7 cellular contexts compared by ENCODE assay signal in the genomic region with DNA sequence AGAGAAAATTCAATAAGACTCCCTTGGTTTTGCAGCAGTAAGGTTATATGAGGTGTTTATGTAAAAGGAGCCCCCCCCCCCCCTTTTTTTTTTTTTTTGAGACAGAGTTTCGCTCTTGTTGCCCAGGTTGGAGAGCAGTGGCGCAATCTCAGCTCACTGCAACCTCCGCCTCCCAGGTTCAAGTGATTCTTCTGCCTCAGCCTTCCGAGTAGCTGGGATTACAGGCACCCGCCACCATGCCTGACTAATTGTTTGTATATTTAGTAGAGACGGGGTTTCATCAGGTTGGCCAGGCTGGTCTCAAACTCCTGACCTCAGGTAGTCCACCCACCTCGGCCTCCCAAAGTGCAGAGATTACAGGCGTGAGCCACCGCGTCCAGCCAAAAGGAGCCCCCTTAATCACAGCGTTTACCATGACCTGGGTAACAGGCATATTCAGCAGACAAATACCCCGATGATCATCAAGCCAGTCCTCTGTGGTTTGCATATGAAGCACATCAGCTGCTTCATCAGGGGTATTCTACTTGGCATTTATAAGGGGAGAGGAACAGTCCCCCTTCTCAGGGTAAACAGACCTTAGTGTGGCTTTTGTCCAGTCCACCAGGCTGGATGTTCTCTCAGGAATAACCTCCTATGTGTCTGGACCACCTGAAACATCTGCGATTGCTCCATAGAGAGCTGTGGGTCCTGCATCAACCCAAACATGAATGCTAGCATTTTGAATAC. TPM values are rescaled to one million over a fixed set of nuclear protein-coding genes. Genes with fewer than 3 reads are reported as not detected.
DNase-seq lines count a peak whose midpoint lies in the region; ATAC-seq, FAIRE-seq and TF ChIP-seq lines count a peak whose summit lies in the region.
"Not testable (repeated sequence)": the region's sequence is repeated elsewhere in the genome, so short reads cannot be mapped to it uniquely, and the experiment has no call there.

No MANE protein-coding gene starts in this region.

- H3K9ac ChIP-seq in OCI-LY3 (ENCODE audit: low read length): peak overlapping the region; percentile 13
- H3K9ac ChIP-seq in liver (ENCODE audit: low read depth in 1 of 2, low read length in 2 of 2): not testable (repeated sequence)

- not testable (repeated sequence) for H3K27ac ChIP-seq in GM23338 (ENCODE audit: low read depth)
- H3K27ac ChIP-seq in OCI-LY3 (ENCODE audit: low read length) (peak overlapping the region; percentile 68), liver (ENCODE audit: low read depth in 1 of 2, low read length in 2 of 2) (peak overlapping the region; percentile 37 to 50), prostate gland (peak overlapping the region; percentile 30 to 44)

- not testable (repeated sequence) for H3K9me3 Mint-ChIP-seq in GM23338; activated CD8-positive, alpha-beta T cell treated with anti-CD3 and anti-CD28 coated beads, Interleukin-2, amount 10 ng/mL, durations not matched to agents 7 days and 5 days (ENCODE audit: insufficient read depth); activated naive CD8-positive, alpha-beta T cell treated with anti-CD3 and anti-CD28 coated beads for 36 hours

- H3K27me3 Mint-ChIP-seq in GM23338 (ENCODE audit: insufficient read depth, low read depth, poor library complexity); activated CD8-positive, alpha-beta T cell treated with anti-CD3 and anti-CD28 coated beads, Interleukin-2, amount 10 ng/mL, durations not matched to agents 7 days and 5 days (ENCODE audit: low read depth); activated naive CD8-positive, alpha-beta T cell treated with anti-CD3 and anti-CD28 coated beads for 36 hours: not testable (repeated sequence)

- H3F3A ChIP-seq in GM23338 (replicated peaks; ENCODE audit: low read depth): not testable (repeated sequence)

- not testable (repeated sequence) for H3K36me3 ChIP-seq in GM23338 (ENCODE audit: insufficient read depth); OCI-LY3 (replicated peaks; ENCODE audit: low read depth, low read length); liver (ENCODE audit: control insufficient read depth in 4 of 4, insufficient read depth in 3 of 4, low read depth in 1 of 4, low read length in 3 of 4); prostate gland

- peaks cover 51% of the 10 kb centered on the region for H3K4me1 ChIP-seq in GM23338 (ENCODE audit: insufficient read depth)
- H3K4me1 ChIP-seq in OCI-LY3 (ENCODE audit: low read length): peaks cover 42% of the 10 kb centered on the region
- peaks cover 2 to 28% (median 15%) of the 10 kb centered on the region in 4 donors for H3K4me1 ChIP-seq in liver (ENCODE audit: control insufficient read depth in 4 of 4, insufficient read depth in 4 of 4, low read length in 3 of 4)
- not testable (repeated sequence) for H3K4me1 ChIP-seq in prostate gland (replicated peaks)

- H3K4me2 ChIP-seq in GM23338: not testable (repeated sequence)
- peak overlapping the region; percentile 77 for H3K4me2 ChIP-seq in OCI-LY3 (ENCODE audit: low read length)

- not testable (repeated sequence) for TF ChIP-seq RAD21 in liver (IDR thresholded peaks at IDR 0.05)

- not testable (repeated sequence) for H3K36me3 Mint-ChIP-seq in GM23338 (ENCODE audit: low read depth); activated naive CD8-positive, alpha-beta T cell treated with anti-CD3 and anti-CD28 coated beads for 36 hours
- peaks cover 22% of the 10 kb centered on the region for H3K36me3 Mint-ChIP-seq in activated CD8-positive, alpha-beta T cell treated with anti-CD3 and anti-CD28 coated beads, Interleukin-2, amount 10 ng/mL, durations not matched to agents 7 days and 5 days (ENCODE audit: low read depth)

- not testable (repeated sequence) for TF ChIP-seq POLR2A in prostate gland (IDR thresholded peaks at IDR 0.05)

- peak; percentile 41 for FAIRE-seq in GM18507 (lab: Jason Lieb, UNC)

- WGBS in liver: 85% methylated on average over 13 of the region's 13 CpGs
- 98% methylated on average over 13 of the region's 13 CpGs for WGBS in prostate gland

- not testable (repeated sequence) for H3K4me3 ChIP-seq in GM23338; liver (ENCODE audit: low read depth in 1 of 3, low read length in 3 of 3); prostate gland
- H3K4me3 ChIP-seq in OCI-LY3 (ENCODE audit: low read length): peak overlapping the region; percentile 54

- ATAC-seq in GM23338; activated CD8-positive, alpha-beta T cell treated with anti-CD3 and anti-CD28 coated beads, Interleukin-2, amount 10 ng/mL, durations not matched to agents 7 days and 5 days: not testable (repeated sequence)

- not testable (repeated sequence) for H4K20me1 ChIP-seq in GM23338 (replicated peaks; ENCODE audit: insufficient read depth); OCI-LY3 (ENCODE audit: insufficient read depth, low read length)

- H3K9me2 ChIP-seq in GM23338 (ENCODE audit: insufficient read depth): not testable (repeated sequence)

- not testable (repeated sequence) for H3K9me3 ChIP-seq in OCI-LY3 (ENCODE audit: insufficient read depth, low read length); liver (ENCODE audit: control insufficient read depth in 4 of 4, low read length in 3 of 4); prostate gland

- not testable (repeated sequence) for H2AFZ ChIP-seq in GM23338
- peak overlapping the region; percentile 4; the same call in 1 of the 2 replicates for H2AFZ ChIP-seq in OCI-LY3 (ENCODE audit: low read depth, low read length)

- H3K79me2 ChIP-seq in GM23338 (replicated peaks; ENCODE audit: insufficient read depth); OCI-LY3 (ENCODE audit: low read length): not testable (repeated sequence)

- H3K27me3 ChIP-seq in GM23338 (ENCODE audit: insufficient read depth); OCI-LY3 (ENCODE audit: low read depth, low read length); liver (ENCODE audit: control insufficient read depth in 4 of 4, insufficient read depth in 4 of 4, low read length in 3 of 4); prostate gland (replicated peaks; ENCODE audit: insufficient read depth): not testable (repeated sequence)

- intact Hi-C loops in prostate gland (cut with DNase I): not testable (repeated sequence)

- not testable (repeated sequence) for DNase-seq in GM18507 (ENCODE audit: extremely low spot score, insufficient read length, low read depth); GM23338 (ENCODE audit: low spot score); activated CD8-positive, alpha-beta T cell treated with anti-CD3 and anti-CD28 coated beads, Interleukin-2, amount 10 ng/mL, durations not matched to agents 7 days and 5 days; activated naive CD8-positive, alpha-beta T cell treated with anti-CD3 and anti-CD28 coated beads for 36 hours; prostate gland (ENCODE audit: low spot score)

- H3K4me3 Mint-ChIP-seq in GM23338: not testable (repeated sequence)
- H3K4me3 Mint-ChIP-seq in activated CD8-positive, alpha-beta T cell treated with anti-CD3 and anti-CD28 coated beads, Interleukin-2, amount 10 ng/mL, durations not matched to agents 7 days and 5 days: peak overlapping the region; percentile 20
- H3K4me3 Mint-ChIP-seq in activated naive CD8-positive, alpha-beta T cell treated with anti-CD3 and anti-CD28 coated beads for 36 hours: peak overlapping the region; percentile 32

- TF ChIP-seq CTCF in GM23338 (conservative IDR thresholded peaks at IDR 0.05; ENCODE audit: low read depth in 2 of 2); OCI-LY3 (IDR thresholded peaks at IDR 0.05; ENCODE audit: low read depth, low read length); liver (IDR thresholded peaks at IDR 0.05; ENCODE audit: low read depth, low read length, missing input control); prostate gland (IDR thresholded peaks at IDR 0.05): not testable (repeated sequence)

- CTCF ChIA-PET in activated CD8-positive, alpha-beta T cell treated with anti-CD3 and anti-CD28 coated beads, Interleukin-2, amount 10 ng/mL, durations not matched to agents 7 days and 5 days (lab: Charles Lee): interaction anchor here (1.0 to 4.2 kb wide), 6 partner anchors 12 to 50 kb away, joined by 3 to 17 read pairs (median 7); no protein-coding TSS in a partner anchor

- 0 out of 2 replicates have a peak overlapping the region, but pooled peaks have one; percentile 70 for H3K27ac Mint-ChIP-seq in GM23338
- H3K27ac Mint-ChIP-seq in activated CD8-positive, alpha-beta T cell treated with anti-CD3 and anti-CD28 coated beads, Interleukin-2, amount 10 ng/mL, durations not matched to agents 7 days and 5 days: peak overlapping the region; percentile 62
- H3K27ac Mint-ChIP-seq in activated naive CD8-positive, alpha-beta T cell treated with anti-CD3 and anti-CD28 coated beads for 36 hours: peak overlapping the region; percentile 38

- H3K4me1 Mint-ChIP-seq in GM23338: peaks cover 60% of the 10 kb centered on the region
- peaks cover 54% of the 10 kb centered on the region for H3K4me1 Mint-ChIP-seq in activated CD8-positive, alpha-beta T cell treated with anti-CD3 and anti-CD28 coated beads, Interleukin-2, amount 10 ng/mL, durations not matched to agents 7 days and 5 days (ENCODE audit: low read depth)
- H3K4me1 Mint-ChIP-seq in activated naive CD8-positive, alpha-beta T cell treated with anti-CD3 and anti-CD28 coated beads for 36 hours: peaks cover 44% of the 10 kb centered on the region

- POLR2A ChIA-PET in activated CD8-positive, alpha-beta T cell treated with anti-CD3 and anti-CD28 coated beads, Interleukin-2, amount 10 ng/mL, durations not matched to agents 7 days and 5 days (lab: Charles Lee): interaction anchor here (0.7 to 1.4 kb wide), 3 partner anchors 50 to 337 kb away, joined by 3 to 4 read pairs (median 3); partner anchors contain the start of gene NFU1

RNA-seq across cellular contexts. Expression of gene ANXA4, which starts 32.5 kb away (rescaled TPM):
- total RNA-seq in GM23338 (2014; rRNA removed; shearing (Covaris generic)): 5.8 and 6.7 TPM in 2 replicates
- 11.5 and 12.3 TPM in 2 replicates for polyA plus RNA-seq in GM23338 (2016; fragmentation: Nextera tagmentation; extraction: Ambion mirVana)
- total RNA-seq in activated CD8-positive, alpha-beta T cell treated with anti-CD3 and anti-CD28 coated beads, Interleukin-2, amount 10 ng/mL, durations not matched to agents 7 days and 5 days: 10 to 100 TPM; 53.5 to 59.5 TPM
- 10 to 100 TPM; 15.2 to 15.6 TPM for total RNA-seq in activated naive CD8-positive, alpha-beta T cell treated with anti-CD3 and anti-CD28 coated beads for 36 hours
- 10 to 100 TPM; 17.6 to 48.9 TPM for total RNA-seq in liver
- 100 to 1,000 TPM in 1 of 2 donors, 10 to 100 TPM in 1; 69.9 to 135 TPM for polyA plus RNA-seq in liver
- total RNA-seq in prostate gland: 10 to 100 TPM; 37.7 to 40.1 TPM

RNA-seq across cellular contexts. Expression of gene GMCL1, which starts 55.0 kb away (rescaled TPM):
- total RNA-seq in GM23338 (2014; rRNA removed; shearing (Covaris generic)): 26.9 and 27.3 TPM in 2 replicates
- 27.0 and 27.7 TPM in 2 replicates for polyA plus RNA-seq in GM23338 (2016; fragmentation: Nextera tagmentation; extraction: Ambion mirVana)
- total RNA-seq in activated CD8-positive, alpha-beta T cell treated with anti-CD3 and anti-CD28 coated beads, Interleukin-2, amount 10 ng/mL, durations not matched to agents 7 days and 5 days: 10 to 100 TPM; 25.4 to 31.6 TPM
- 10 to 100 TPM; 14.2 to 16.1 TPM for total RNA-seq in activated naive CD8-positive, alpha-beta T cell treated with anti-CD3 and anti-CD28 coated beads for 36 hours
- 10 to 100 TPM in 1 of 2 donors, 1 to 10 TPM in 1; 7.7 to 11.2 TPM for total RNA-seq in liver
- polyA plus RNA-seq in liver: 1 to 10 TPM; 5.0 to 6.3 TPM
- total RNA-seq in prostate gland: 10 to 100 TPM; 16.4 to 23.6 TPM
